In the genomic region with DNA sequence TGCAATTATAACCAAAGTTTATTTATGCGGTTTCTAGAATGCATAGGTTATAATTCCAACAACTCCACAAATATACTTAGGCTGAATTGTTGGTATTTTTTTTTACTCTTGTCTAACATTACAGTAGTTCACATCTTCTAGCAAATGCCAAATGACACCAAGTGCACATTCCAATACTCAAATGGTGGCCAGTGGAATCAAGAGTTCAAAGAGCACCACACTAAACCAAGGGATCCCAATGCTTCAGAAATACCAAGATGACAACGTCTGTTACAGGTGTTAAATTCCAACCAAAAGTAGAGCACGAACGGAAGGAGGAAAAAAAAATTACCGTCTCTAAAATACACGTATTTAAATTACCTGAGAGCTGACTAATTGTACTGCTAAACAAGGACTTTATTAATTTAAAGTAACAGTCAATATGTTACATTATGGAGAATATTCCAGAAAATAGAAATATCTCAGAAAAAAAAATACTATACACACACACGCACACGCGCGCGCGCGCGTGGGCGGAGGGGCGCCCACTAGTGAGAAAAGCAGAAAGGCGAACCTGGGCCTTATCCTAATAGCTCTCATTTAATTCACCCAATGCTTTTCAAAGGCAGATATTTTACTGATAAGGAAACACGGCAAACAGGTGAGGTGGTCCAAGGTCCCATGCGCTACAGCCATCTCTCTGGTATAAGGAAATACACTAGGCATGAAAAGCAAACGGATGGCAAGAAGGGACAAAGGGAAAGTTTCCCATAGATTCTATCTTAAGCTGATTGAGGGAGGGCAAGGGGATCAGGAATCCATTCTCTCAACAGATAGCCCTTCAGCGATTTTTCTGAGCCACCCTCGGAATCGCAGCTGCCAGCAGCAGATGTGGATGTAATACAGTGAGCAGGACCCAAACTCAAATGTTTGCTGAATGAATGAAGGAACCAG, we compare ENCODE assay signal across 8 cellular contexts. TPM values are rescaled to one million over a fixed set of nuclear protein-coding genes. Genes with fewer than 3 reads are reported as not detected.
DNase-seq lines count a peak whose midpoint lies in the region; ATAC-seq, FAIRE-seq and TF ChIP-seq lines count a peak whose summit lies in the region.

No MANE protein-coding gene starts in this region.

- H3K4me1 ChIP-seq in astrocyte (ENCODE audit: insufficient read depth, low read length), result peaks cover 15% of the 10 kb centered on the region
- no peaks in the 10 kb centered on the region for H3K4me1 ChIP-seq in iPS DF 6.9 (ENCODE audit: control insufficient read depth, insufficient read depth, low read length)

- peaks cover 2% of the 10 kb centered on the region for H3K9me3 Mint-ChIP-seq in astrocyte (ENCODE audit: unreplicated experiment)

- H3K27ac ChIP-seq in astrocyte (ENCODE audit: low read depth, low read length), result peak overlapping the region; percentile 69
- H3K27ac ChIP-seq in iPS DF 6.9 (ENCODE audit: low read length), result no peak overlapping the region

- FAIRE-seq in astrocyte (lab: Jason Lieb, UNC), result no peak

- ATAC-seq in GM19372 (IDR thresholded peaks at IDR 0.05; ENCODE audit: low read depth, unreplicated experiment), result peak; percentile 1
- peak; percentile 25 for ATAC-seq in sciatic nerve
- no peak for ATAC-seq in HG03442 (IDR thresholded peaks at IDR 0.05; ENCODE audit: unreplicated experiment)
- ATAC-seq in HG03521 (IDR thresholded peaks at IDR 0.05; ENCODE audit: unreplicated experiment), result no peak

- no peak for TF ChIP-seq CTCF in astrocyte (IDR thresholded peaks at IDR 0.05; ENCODE audit: insufficient read depth, low read depth, low read length)

- peak overlapping the region; percentile 89 for H3K9ac ChIP-seq in astrocyte (ENCODE audit: low read length)

- no peak overlapping the region for H3K27ac Mint-ChIP-seq in astrocyte (ENCODE audit: unreplicated experiment)

- no CpG with 5 or more reads among the region's 23 CpGs for WGBS in iPS DF 6.9 (ENCODE audit: insufficient coverage, insufficient read length)

- peaks cover 49% of the 10 kb centered on the region for H3K79me2 ChIP-seq in astrocyte (ENCODE audit: insufficient read depth, low read length)

- intact Hi-C loops in sciatic nerve (cut with DNase I), result no loop called here

- H3K9me3 ChIP-seq in astrocyte (ENCODE audit: insufficient read depth, low read depth, low read length) (no peaks in the 10 kb centered on the region), iPS DF 6.9 (ENCODE audit: control insufficient read depth, insufficient read depth, low read length) (no peaks in the 10 kb centered on the region)

- H3K36me3 ChIP-seq in astrocyte (ENCODE audit: insufficient read depth, low read length) (peaks cover 2% of the 10 kb centered on the region), iPS DF 6.9 (ENCODE audit: control insufficient read depth, insufficient read depth, low read length) (no peaks in the 10 kb centered on the region; the same call in 1 of the 2 replicates)

- DNase-seq in AG08395 (ENCODE audit: low spot score) (peak; percentile 13), OCI-M1 (lab: John Stamatoyannopoulos, UW) (peak; percentile 70), astrocyte (ENCODE audit: low read depth) (no peak), iPS DF 6.9 (ENCODE audit: low read depth, low spot score) (no peak), sciatic nerve (ENCODE audit: low spot score) (no peak)

- no peaks in the 10 kb centered on the region for H3K27me3 ChIP-seq in astrocyte (ENCODE audit: insufficient read depth, low read length)
- H3K27me3 ChIP-seq in iPS DF 6.9 (ENCODE audit: control insufficient read depth, insufficient read depth, low read length), result no peaks in the 10 kb centered on the region

- H2AFZ ChIP-seq in astrocyte (ENCODE audit: low read depth, low read length), result peak overlapping the region; percentile 91

- no peaks in the 10 kb centered on the region for H3K27me3 Mint-ChIP-seq in astrocyte (ENCODE audit: low read depth, unreplicated experiment)

- peaks cover 3% of the 10 kb centered on the region for H3K4me1 Mint-ChIP-seq in astrocyte (ENCODE audit: low read depth, unreplicated experiment)

- peaks cover 5% of the 10 kb centered on the region for H3K36me3 Mint-ChIP-seq in astrocyte (ENCODE audit: low read depth, unreplicated experiment)

- no peaks in the 10 kb centered on the region for H4K20me1 ChIP-seq in astrocyte (ENCODE audit: insufficient read depth, low read length)

- peak overlapping the region; percentile 94 for H3K4me2 ChIP-seq in astrocyte (ENCODE audit: low read length)

- peak overlapping the region; percentile 82 for H3K4me3 ChIP-seq in astrocyte (ENCODE audit: insufficient read depth, low read depth, low read length)
- peak overlapping the region; percentile 86 for H3K4me3 ChIP-seq in iPS DF 6.9 (ENCODE audit: low read length)

- H3K4me3 Mint-ChIP-seq in astrocyte (ENCODE audit: unreplicated experiment), result peak overlapping the region; percentile 90

RNA-seq across cellular contexts. Expression of gene PIGF, which starts 1.0 kb away (rescaled TPM):
- total RNA-seq in astrocyte (21.0 and 21.4 TPM in 2 replicates), sciatic nerve (24.3 TPM)

RNA-seq across cellular contexts. Expression of gene CRIPT, which starts 1.2 kb away (rescaled TPM):
- total RNA-seq in astrocyte (17.2 and 18.5 TPM in 2 replicates), sciatic nerve (21.8 TPM)

Comparison
In these comparisons a context has a peak if more than half of its experiments do, and no peak if none do; other contexts are left out.
1. DNase-seq: peak in AG08395 (single experiment) and OCI-M1 (single experiment); none in astrocyte (single experiment), iPS DF 6.9 (single experiment) and sciatic nerve (single experiment).
2. ATAC-seq: peak in GM19372 (single experiment) and sciatic nerve (single experiment); none in HG03442 (single experiment) and HG03521 (single experiment).